8 cellular contexts compared by ENCODE assay signal in the genomic region with DNA sequence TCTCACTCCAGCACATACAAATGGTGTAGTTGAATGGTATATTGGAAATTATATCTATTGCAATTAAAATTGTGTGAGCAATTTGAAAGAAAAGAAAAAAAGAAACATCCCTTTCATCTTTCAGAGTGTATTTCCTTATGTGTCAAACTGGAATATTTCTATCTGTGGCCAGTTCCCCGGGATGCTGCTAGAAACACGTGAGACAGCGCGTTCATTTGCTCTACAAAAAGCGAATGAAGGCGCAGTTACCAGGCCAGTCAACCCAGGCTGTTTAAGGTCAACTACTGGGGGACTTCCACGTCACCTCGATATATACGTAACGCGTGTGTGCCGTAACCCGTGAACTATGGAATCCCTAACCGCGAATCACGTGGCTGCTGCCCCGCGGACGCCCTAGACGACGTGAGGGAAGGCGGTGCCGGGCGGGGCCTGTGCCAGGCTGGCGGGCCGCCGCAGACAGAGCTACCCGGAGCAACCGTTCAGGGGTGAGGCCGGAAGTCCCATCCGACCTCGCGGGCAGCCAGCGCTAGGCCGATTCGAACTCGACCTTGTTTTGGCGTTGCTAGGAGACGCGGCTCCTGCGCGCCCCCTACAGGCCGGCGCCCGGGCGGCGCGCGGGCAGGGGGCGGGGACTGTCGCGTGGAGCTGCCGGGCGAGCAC. TPM values are rescaled to one million over a fixed set of nuclear protein-coding genes. Genes with fewer than 3 reads are reported as not detected.
DNase-seq lines count a peak whose midpoint lies in the region; ATAC-seq and TF ChIP-seq lines count a peak whose summit lies in the region.

No MANE protein-coding gene starts in this region.

- intact Hi-C loops in heart right ventricle (cut with DNase I) (loop anchor here in 9 of 10 donors (2.0 to 10.0 kb wide), 14 partner anchors 41 to 578 kb away; no protein-coding TSS in a partner anchor), posterior cingulate gyrus (cut with DNase I) (loop anchor here (5.0 to 10.0 kb wide), 2 partner anchors 428 to 496 kb away; no protein-coding TSS in a partner anchor)

- H3K4me1 ChIP-seq in heart right ventricle (peaks cover 0 to 37% (median 21%) of the 10 kb centered on the region in 9 donors), upper lobe of left lung (peaks cover 6 to 16% (median 12%) of the 10 kb centered on the region in 4 donors)

- DNase-seq in GM10266 (ENCODE audit: extremely low spot score), result peak; percentile 87
- DNase-seq in NCI-H1092 treated with DMSO at 0.1 percent for 48 hours (lab: John Stamatoyannopoulos, UW), result peak; percentile 93
- DNase-seq in SW 1271 (lab: John Stamatoyannopoulos, UW), result peak; percentile 95 to 98
- peak; percentile 95 for DNase-seq in activated naive CD8-positive, alpha-beta T cell treated with anti-CD3 and anti-CD28 coated beads, Interleukin-2, amount 50 U/mL, for 24 hours
- peak; percentile 89 to 93 for DNase-seq in heart right ventricle
- DNase-seq in posterior cingulate gyrus, result peak; percentile 73 to 97 (median 82)
- peak; percentile 97 to 98 for DNase-seq in upper lobe of left lung

- peak overlapping the region; percentile 95 for H3K27ac Mint-ChIP-seq in activated naive CD8-positive, alpha-beta T cell treated with anti-CD3 and anti-CD28 coated beads, Interleukin-2, amount 50 U/mL, for 24 hours

- H3K27me3 ChIP-seq in heart right ventricle, result no peaks in the 10 kb centered on the region
- H3K27me3 ChIP-seq in upper lobe of left lung, result no peaks in the 10 kb centered on the region

- H3K27ac ChIP-seq in heart right ventricle, result peak overlapping the region; percentile 47 to 92 (median 90)
- H3K27ac ChIP-seq in upper lobe of left lung, result peak overlapping the region; percentile 88 to 93 (median 90)

- no peaks in the 10 kb centered on the region for H3K27me3 Mint-ChIP-seq in activated naive CD8-positive, alpha-beta T cell treated with anti-CD3 and anti-CD28 coated beads, Interleukin-2, amount 50 U/mL, for 24 hours

- H3K36me3 Mint-ChIP-seq in activated naive CD8-positive, alpha-beta T cell treated with anti-CD3 and anti-CD28 coated beads, Interleukin-2, amount 50 U/mL, for 24 hours (ENCODE audit: low read depth), result peaks cover 12% of the 10 kb centered on the region

- no peak for TF ChIP-seq POLR2A in upper lobe of left lung (IDR thresholded peaks at IDR 0.05)

- TF ChIP-seq CTCF in GM10266 (IDR thresholded peaks at IDR 0.05; ENCODE audit: control insufficient read depth, insufficient read depth, low read depth, missing control alignments) (peak; percentile 92), heart right ventricle (IDR thresholded peaks at IDR 0.05) (peak; percentile 81 to 98 (median 92)), upper lobe of left lung (IDR thresholded peaks at IDR 0.05) (peak; percentile 96 to 100 (median 99))

- H3K4me3 ChIP-seq in heart right ventricle (peak overlapping the region; percentile 74 to 99 (median 90)), upper lobe of left lung (peak overlapping the region in 3 of 4 donors; percentile 89 to 96 (median 94))

- no peaks in the 10 kb centered on the region for H3K9me3 ChIP-seq in heart right ventricle
- no peaks in the 10 kb centered on the region for H3K9me3 ChIP-seq in upper lobe of left lung

- TF ChIP-seq EP300 in upper lobe of left lung (IDR thresholded peaks at IDR 0.05), result peak in 2 of 4 donors; percentile 77 to 80

- peak; percentile 76 for ATAC-seq in HG02623 (IDR thresholded peaks at IDR 0.05; ENCODE audit: unreplicated experiment)
- ATAC-seq in activated naive CD8-positive, alpha-beta T cell treated with anti-CD3 and anti-CD28 coated beads, Interleukin-2, amount 50 U/mL, for 24 hours, result peak; percentile 96
- peak; percentile 81 to 97 (median 88) for ATAC-seq in heart right ventricle
- ATAC-seq in upper lobe of left lung (ENCODE audit: low FRiP score in 2 of 2), result peak; percentile 94 to 97

- no peaks in the 10 kb centered on the region for H3K9me3 Mint-ChIP-seq in activated naive CD8-positive, alpha-beta T cell treated with anti-CD3 and anti-CD28 coated beads, Interleukin-2, amount 50 U/mL, for 24 hours

- no peaks in the 10 kb centered on the region for H3K36me3 ChIP-seq in heart right ventricle
- no peaks in the 10 kb centered on the region for H3K36me3 ChIP-seq in upper lobe of left lung

- peaks cover 39% of the 10 kb centered on the region for H3K4me1 Mint-ChIP-seq in activated naive CD8-positive, alpha-beta T cell treated with anti-CD3 and anti-CD28 coated beads, Interleukin-2, amount 50 U/mL, for 24 hours

- WGBS in heart right ventricle, 2 donors, result 4 to 5% methylated on average over 49 to 54 of the region's 54 CpGs
- WGBS in upper lobe of left lung, 2 donors, result 5 to 25% methylated on average over 8 to 54 of the region's 54 CpGs

- H3K4me3 Mint-ChIP-seq in activated naive CD8-positive, alpha-beta T cell treated with anti-CD3 and anti-CD28 coated beads, Interleukin-2, amount 50 U/mL, for 24 hours, result peak overlapping the region; percentile 87

RNA-seq across cellular contexts. Expression of a gene that starts 1.1 kb away (rescaled TPM):
- total RNA-seq in heart right ventricle (10 to 100 TPM in 8 of 10 donors, 1 to 10 TPM in 2; 6.9 to 21.4 (median 12.9) TPM), upper lobe of left lung (10 to 100 TPM in 4 of 6 donors, 1 to 10 TPM in 2; 5.9 to 47.5 (median 30.5) TPM)
- 10 to 100 TPM; 11.5 to 19.9 TPM for polyA plus RNA-seq in heart right ventricle

Comparison
In these comparisons a context has a peak if more than half of its experiments do, and no peak if none do; other contexts are left out.
1. Peak in every context shown above with its lines: DNase-seq, ATAC-seq, H3K4me3 ChIP-seq and H3K27ac ChIP-seq.